ENCODE assay signal across 29 cellular contexts in genomic region chr6:53264337-53264736, GRCh38.
DNase-seq lines count a peak whose midpoint lies in the region; ATAC-seq, FAIRE-seq and TF ChIP-seq lines count a peak whose summit lies in the region.
"Had no signal": no experiment of that assay in that cellular context is flagged by ENCODE, and none has a peak within 500 bp of the region (broad histone marks: within the 10 kb centered on the region; RNA-seq: fewer than 3 reads in every experiment).

No MANE protein-coding gene starts in this region.

- H3K36me3 ChIP-seq in cardiac muscle cell (peaks cover 19% of the 10 kb centered on the region), mesodermal cell (ENCODE audit: control insufficient read depth, insufficient read depth, low read length) (peaks cover 93% of the 10 kb centered on the region), upper lobe of right lung (peaks cover 68% of the 10 kb centered on the region), suprapubic skin (peaks cover 48% of the 10 kb centered on the region), tibial nerve (peaks cover 0 to 86% (median 12%) of the 10 kb centered on the region in 3 donors)
- H3K36me3 ChIP-seq: ovary had no signal

- intact Hi-C loops in cardiac septum (cut with DNase I) (no loop called here), upper lobe of right lung (cut with DNase I) (no loop called here)

- H3K27me3 ChIP-seq in cardiac muscle cell, result no peaks in the 10 kb centered on the region
- H3K27me3 ChIP-seq in upper lobe of right lung, result no peaks in the 10 kb centered on the region
- H3K27me3 ChIP-seq in suprapubic skin, result no peaks in the 10 kb centered on the region
- H3K27me3 ChIP-seq in tibial nerve, result no peaks in the 10 kb centered on the region
- H3K27me3 ChIP-seq: body of pancreas, heart right ventricle, ovary, right atrium auricular region, SJSA1, testis had no signal

- H3K4me3 Mint-ChIP-seq in chondrocyte (ENCODE audit: unreplicated experiment), result no peak overlapping the region
- H3K4me3 Mint-ChIP-seq: activated CD8-positive, alpha-beta T cell treated with anti-CD3 and anti-CD28 coated beads for 36 hours; CD8-positive, alpha-beta T cell had no signal

- TF ChIP-seq CTCF in cardiac muscle cell (IDR thresholded peaks at IDR 0.05; ENCODE audit: low read depth, low read length) (no peak), chondrocyte (IDR thresholded peaks at IDR 0.05) (no peak), upper lobe of right lung (IDR thresholded peaks at IDR 0.05) (no peak), suprapubic skin (IDR thresholded peaks at IDR 0.05) (no peak), tibial nerve (IDR thresholded peaks at IDR 0.05) (no peak)

- peak overlapping the region; percentile 76 for H3K27ac Mint-ChIP-seq in chondrocyte (ENCODE audit: unreplicated experiment)
- H3K27ac Mint-ChIP-seq: activated CD8-positive, alpha-beta T cell treated with anti-CD3 and anti-CD28 coated beads for 36 hours; CD8-positive, alpha-beta T cell had no signal

- peak overlapping the region; percentile 75 for H3K27ac ChIP-seq in cardiac muscle cell
- peak overlapping the region; percentile 8 for H3K27ac ChIP-seq in mesodermal cell (ENCODE audit: low read depth, low read length, severe bottlenecking)
- H3K27ac ChIP-seq in upper lobe of right lung, result no peak overlapping the region
- H3K27ac ChIP-seq in suprapubic skin, result no peak overlapping the region
- no peak overlapping the region for H3K27ac ChIP-seq in tibial nerve
- H3K27ac ChIP-seq: body of pancreas, coronary artery, lower lobe of right lung, ovary, right atrium auricular region, SJSA1, testis, WERI-Rb-1 had no signal

- peaks cover 20% of the 10 kb centered on the region for H3K4me1 Mint-ChIP-seq in chondrocyte (ENCODE audit: low read depth)

- no peaks in the 10 kb centered on the region for H3K9me3 Mint-ChIP-seq in chondrocyte (ENCODE audit: low read depth)
- H3K9me3 Mint-ChIP-seq: activated CD8-positive, alpha-beta T cell treated with anti-CD3 and anti-CD28 coated beads for 36 hours; CD8-positive, alpha-beta T cell had no signal

- peaks cover 34% of the 10 kb centered on the region for H3K36me3 Mint-ChIP-seq in chondrocyte (ENCODE audit: low read depth)

- H3K4me1 ChIP-seq in cardiac muscle cell (ENCODE audit: low read depth) (peaks cover 13% of the 10 kb centered on the region), mesodermal cell (ENCODE audit: control insufficient read depth, insufficient read depth, low read length, poor library complexity, severe bottlenecking) (no peaks in the 10 kb centered on the region), upper lobe of right lung (no peaks in the 10 kb centered on the region), suprapubic skin (no peaks in the 10 kb centered on the region), tibial nerve (peaks cover 0 to 8% (median 0%) of the 10 kb centered on the region in 4 donors)
- H3K4me1 ChIP-seq: lower lobe of right lung, SJSA1 had no signal

- TF ChIP-seq POLR2A in suprapubic skin (IDR thresholded peaks at IDR 0.05) (no peak), tibial nerve (IDR thresholded peaks at IDR 0.05) (no peak)

- H3K27me3 Mint-ChIP-seq in chondrocyte (ENCODE audit: low read depth), result no peaks in the 10 kb centered on the region
- H3K27me3 Mint-ChIP-seq: activated CD8-positive, alpha-beta T cell treated with anti-CD3 and anti-CD28 coated beads for 36 hours had no signal

- whole genome bisulfite sequencing in mesodermal cell (ENCODE audit: insufficient coverage in 2 of 2), 2 experiments, result 100% methylated on average over 2 of the region's 3 CpGs; no CpG with 5 or more reads in 1 of the 2 experiments
- 90% methylated on average over 3 of the region's 3 CpGs for WGBS in suprapubic skin
- 97 to 98% methylated on average over 3 of the region's 3 CpGs for WGBS in tibial nerve, 2 donors

- DNase-seq in cardiac muscle cell (ENCODE audit: low read depth in 1 of 2, low spot score in 1 of 2) (no peak), cardiac septum (ENCODE audit: low spot score) (no peak), chondrocyte (ENCODE audit: low spot score) (no peak), upper lobe of right lung (no peak), suprapubic skin (ENCODE audit: low spot score in 2 of 2) (no peak), HTR-8/SVneo (ENCODE audit: insufficient read length, low spot score) (no peak), tibial nerve (ENCODE audit: low spot score in 2 of 2) (no peak)
- DNase-seq: activated CD8-positive, alpha-beta T cell treated with anti-CD3 and anti-CD28 coated beads for 36 hours; activated naive CD4-positive, alpha-beta T cell treated with Interleukin-2 at 50 U/mL for 16 hours; activated T-cell treated with anti-CD3 and anti-CD28 coated beads, Interleukin-2, amount 50 U/mL, for 1 hour; body of pancreas; CD8-positive, alpha-beta T cell; heart right ventricle; lower lobe of right lung; NCI-H1105 treated with DMSO at 0.1 percent for 48 hours; NCI-H510A treated with DMSO at 0.1 percent for 48 hours; ovary; stimulated activated CD8-positive, alpha-beta memory T cell treated with anti-CD3 and anti-CD28 coated beads, Interleukin-4, amount 100 ng/mL, for 48 hours; T-helper 2 cell; testis; WERI-Rb-1 had no signal

- no peak for FAIRE-seq in HTR-8/SVneo (lab: Jason Lieb, UNC)
- FAIRE-seq: GM12891, H54, islet of Langerhans, RCC 7860 had no signal

- ATAC-seq in upper lobe of right lung, result peak; percentile 37
- ATAC-seq: activated CD8-positive, alpha-beta T cell treated with anti-CD3 and anti-CD28 coated beads for 36 hours; CD8-positive, alpha-beta T cell had no signal

- H3K9me3 ChIP-seq in cardiac muscle cell (ENCODE audit: low read depth), result no peaks in the 10 kb centered on the region
- H3K9me3 ChIP-seq in mesodermal cell (ENCODE audit: control insufficient read depth, low read length), result no peaks in the 10 kb centered on the region
- no peaks in the 10 kb centered on the region for H3K9me3 ChIP-seq in upper lobe of right lung
- no peaks in the 10 kb centered on the region for H3K9me3 ChIP-seq in suprapubic skin
- no peaks in the 10 kb centered on the region for H3K9me3 ChIP-seq in tibial nerve
- H3K9me3 ChIP-seq: body of pancreas, heart right ventricle, lower lobe of right lung, ovary, right atrium auricular region, SJSA1, testis had no signal

- TF ChIP-seq EP300 in suprapubic skin (IDR thresholded peaks at IDR 0.05), result no peak
- no peak for TF ChIP-seq EP300 in tibial nerve (IDR thresholded peaks at IDR 0.05)

- H3K4me3 ChIP-seq in cardiac muscle cell, result no peak overlapping the region
- no peak overlapping the region for H3K4me3 ChIP-seq in mesodermal cell (ENCODE audit: extremely low read depth, insufficient read depth, low read length, poor library complexity, severe bottlenecking)
- H3K4me3 ChIP-seq in upper lobe of right lung, result no peak overlapping the region
- no peak overlapping the region for H3K4me3 ChIP-seq in suprapubic skin
- H3K4me3 ChIP-seq in tibial nerve, result no peak overlapping the region
- H3K4me3 ChIP-seq: body of pancreas, coronary artery, heart right ventricle, lower lobe of right lung, ovary, right atrium auricular region, SJSA1, testis had no signal

Comparison
In these comparisons a context has a peak if more than half of its experiments do, and no peak if none do; other contexts are left out.
1. H3K27ac ChIP-seq: peak in cardiac muscle cell (single experiment) and mesodermal cell (single experiment); none in upper lobe of right lung (single experiment), suprapubic skin (single experiment) and tibial nerve (0 of 4).